Comparison of ENCODE assay signal across 8 cellular contexts in genomic region chr20:46308258-46309157, GRCh38.
A peak's percentile ranks its signal among the peaks of the same experiment; 100 is the strongest.
DNase-seq lines count a peak whose midpoint lies in the region; ATAC-seq and TF ChIP-seq lines count a peak whose summit lies in the region.

A gene with protein sequence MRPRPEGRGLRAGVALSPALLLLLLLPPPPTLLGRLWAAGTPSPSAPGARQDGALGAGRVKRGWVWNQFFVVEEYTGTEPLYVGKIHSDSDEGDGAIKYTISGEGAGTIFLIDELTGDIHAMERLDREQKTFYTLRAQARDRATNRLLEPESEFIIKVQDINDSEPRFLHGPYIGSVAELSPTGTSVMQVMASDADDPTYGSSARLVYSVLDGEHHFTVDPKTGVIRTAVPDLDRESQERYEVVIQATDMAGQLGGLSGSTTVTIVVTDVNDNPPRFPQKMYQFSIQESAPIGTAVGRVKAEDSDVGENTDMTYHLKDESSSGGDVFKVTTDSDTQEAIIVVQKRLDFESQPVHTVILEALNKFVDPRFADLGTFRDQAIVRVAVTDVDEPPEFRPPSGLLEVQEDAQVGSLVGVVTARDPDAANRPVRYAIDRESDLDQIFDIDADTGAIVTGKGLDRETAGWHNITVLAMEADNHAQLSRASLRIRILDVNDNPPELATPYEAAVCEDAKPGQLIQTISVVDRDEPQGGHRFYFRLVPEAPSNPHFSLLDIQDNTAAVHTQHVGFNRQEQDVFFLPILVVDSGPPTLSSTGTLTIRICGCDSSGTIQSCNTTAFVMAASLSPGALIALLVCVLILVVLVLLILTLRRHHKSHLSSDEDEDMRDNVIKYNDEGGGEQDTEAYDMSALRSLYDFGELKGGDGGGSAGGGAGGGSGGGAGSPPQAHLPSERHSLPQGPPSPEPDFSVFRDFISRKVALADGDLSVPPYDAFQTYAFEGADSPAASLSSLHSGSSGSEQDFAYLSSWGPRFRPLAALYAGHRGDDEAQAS (minus strand): TSS chr20:46308498. CDS start chr20:46251294, 57,204 bp downstream.

- peak within 1 kb of the TSS; percentile 50; the same call in 1 of the 2 replicates for H3K27ac ChIP-seq in VCaP

- H3K4me3 ChIP-seq in GM12865 (ENCODE audit: low read depth, low read length) (peak within 1 kb of the TSS; percentile 17; the same call in 1 of the 2 replicates), choroid plexus epithelial cell (ENCODE audit: low read depth, low read length) (no peak within 1 kb of the TSS)

- no peak for TF ChIP-seq CTCF in GM12865 (IDR thresholded peaks at IDR 0.05; ENCODE audit: insufficient read depth, low read depth, low read length, missing control alignments)
- peak; percentile 83 for TF ChIP-seq CTCF in VCaP (conservative IDR thresholded peaks at IDR 0.05)
- TF ChIP-seq CTCF in choroid plexus epithelial cell (conservative IDR thresholded peaks at IDR 0.05; ENCODE audit: low read depth, low read length) = peak; percentile 45

- peak; percentile 13 for DNase-seq in GM12865 (ENCODE audit: low read depth)
- DNase-seq in NCI-H1436 (lab: John Stamatoyannopoulos, UW) = peak; percentile 84
- peak; percentile 40 for DNase-seq in choroid plexus epithelial cell (ENCODE audit: low read depth)
- peak; percentile 81 for DNase-seq in left kidney (ENCODE audit: low read depth, low spot score)
- DNase-seq in stimulated activated CD4-positive, alpha-beta T cell treated with anti-CD3 and anti-CD28 coated beads, Interleukin-4, amount 100 ng/mL, for 48 hours (ENCODE audit: low read depth in 2 of 2) = peak; percentile 24 to 28

- ATAC-seq in HG03469 (IDR thresholded peaks at IDR 0.05; ENCODE audit: unreplicated experiment) = no peak
- ATAC-seq in HG03460 (IDR thresholded peaks at IDR 0.05; ENCODE audit: unreplicated experiment) = no peak

Comparison
In these comparisons a context has a peak if more than half of its experiments do, and no peak if none do; other contexts are left out.
1. DNase-seq: peak in every context shown above with its lines; median percentile 84 in NCI-H1436; 81 in left kidney; 40 in choroid plexus epithelial cell; 26 in stimulated activated CD4-positive, alpha-beta T cell treated with anti-CD3 and anti-CD28 coated beads, Interleukin-4, amount 100 ng/mL, for 48 hours; 13 in GM12865.